Comparison of ENCODE assay signal across 27 cellular contexts in genomic region chr11:84407091-84407490, GRCh38.
"Had no signal": no experiment of that assay in that cellular context is flagged by ENCODE, and none has a peak within 500 bp of the region (broad histone marks: within the 10 kb centered on the region; RNA-seq: fewer than 3 reads in every experiment).

No MANE protein-coding gene starts in this region.

- H3K4me1 ChIP-seq: ascending aorta had no signal

- DNase-seq: activated CD4-positive, alpha-beta memory T cell treated with anti-CD3 and anti-CD28 coated beads, Interleukin-2, amount 10 ng/mL, durations not matched to agents 7 days and 5 days; activated CD4-positive, alpha-beta T cell treated with anti-CD3 and anti-CD28 coated beads for 1 hour; activated CD4-positive, alpha-beta T cell treated with anti-CD3 and anti-CD28 coated beads for 36 hours; activated CD4-positive, alpha-beta T cell treated with anti-CD3 and anti-CD28 coated beads for 48 hours; activated CD4-positive, alpha-beta T cell treated with anti-CD3 and anti-CD28 coated beads, Interleukin-2, amount 10 ng/mL, durations not matched to agents 7 days and 5 days; activated CD4-positive, alpha-beta T cell treated with anti-CD3 and anti-CD28 coated beads, Interleukin-2, amount 50 U/mL, for 48 hours; activated CD4-positive, CD25-positive, alpha-beta regulatory T cell; activated CD8-positive, alpha-beta memory T cell treated with anti-CD3 and anti-CD28 coated beads for 24 hours; activated CD8-positive, alpha-beta memory T cell treated with anti-CD3 and anti-CD28 coated beads, Interleukin-2, amount 10 ng/mL, durations not matched to agents 7 days and 5 days; activated CD8-positive, alpha-beta memory T cell treated with anti-CD3 and anti-CD28 coated beads, Interleukin-2, amount 50 U/mL, for 48 hours; activated CD8-positive, alpha-beta T cell treated with anti-CD3 and anti-CD28 coated beads, Interleukin-2, amount 10 ng/mL, durations not matched to agents 7 days and 5 days; activated effector memory CD4-positive, alpha-beta T cell treated with Interleukin-2 at 50 U/mL for 16 hours; activated gamma-delta T cell; activated naive CD4-positive, alpha-beta T cell treated with anti-CD3 and anti-CD28 coated beads, Interleukin-2, amount 10 ng/mL, durations not matched to agents 7 days and 5 days; activated naive CD4-positive, alpha-beta T cell treated with Interleukin-2 at 50 U/mL for 16 hours; activated naive CD8-positive, alpha-beta T cell treated with anti-CD3 and anti-CD28 coated beads, Interleukin-2, amount 10 ng/mL, durations not matched to agents 7 days and 5 days; activated naive CD8-positive, alpha-beta T cell treated with anti-CD3 and anti-CD28 coated beads, Interleukin-2, amount 50 U/mL, for 24 hours; activated T-cell treated with anti-CD3 and anti-CD28 coated beads, Interleukin-2, amount 50 U/mL, for 24 hours; activated T-cell treated with anti-CD3 and anti-CD28 coated beads, Interleukin-2, amount 50 U/mL, for 48 hours; amygdala; anterior cingulate cortex; T-helper 1 cell; T-helper 2 cell; T-helper 9 cell had no signal

- H3K4me3 ChIP-seq: ascending aorta, cardiac muscle cell had no signal

- H3K27ac ChIP-seq: ascending aorta, cardiac muscle cell, VCaP had no signal

- H3K27me3 ChIP-seq: ascending aorta, cardiac muscle cell had no signal

- H3K9me3 ChIP-seq: ascending aorta had no signal

- H3K36me3 ChIP-seq: ascending aorta, cardiac muscle cell had no signal
